19 cellular contexts compared by ENCODE assay signal in the genomic region with DNA sequence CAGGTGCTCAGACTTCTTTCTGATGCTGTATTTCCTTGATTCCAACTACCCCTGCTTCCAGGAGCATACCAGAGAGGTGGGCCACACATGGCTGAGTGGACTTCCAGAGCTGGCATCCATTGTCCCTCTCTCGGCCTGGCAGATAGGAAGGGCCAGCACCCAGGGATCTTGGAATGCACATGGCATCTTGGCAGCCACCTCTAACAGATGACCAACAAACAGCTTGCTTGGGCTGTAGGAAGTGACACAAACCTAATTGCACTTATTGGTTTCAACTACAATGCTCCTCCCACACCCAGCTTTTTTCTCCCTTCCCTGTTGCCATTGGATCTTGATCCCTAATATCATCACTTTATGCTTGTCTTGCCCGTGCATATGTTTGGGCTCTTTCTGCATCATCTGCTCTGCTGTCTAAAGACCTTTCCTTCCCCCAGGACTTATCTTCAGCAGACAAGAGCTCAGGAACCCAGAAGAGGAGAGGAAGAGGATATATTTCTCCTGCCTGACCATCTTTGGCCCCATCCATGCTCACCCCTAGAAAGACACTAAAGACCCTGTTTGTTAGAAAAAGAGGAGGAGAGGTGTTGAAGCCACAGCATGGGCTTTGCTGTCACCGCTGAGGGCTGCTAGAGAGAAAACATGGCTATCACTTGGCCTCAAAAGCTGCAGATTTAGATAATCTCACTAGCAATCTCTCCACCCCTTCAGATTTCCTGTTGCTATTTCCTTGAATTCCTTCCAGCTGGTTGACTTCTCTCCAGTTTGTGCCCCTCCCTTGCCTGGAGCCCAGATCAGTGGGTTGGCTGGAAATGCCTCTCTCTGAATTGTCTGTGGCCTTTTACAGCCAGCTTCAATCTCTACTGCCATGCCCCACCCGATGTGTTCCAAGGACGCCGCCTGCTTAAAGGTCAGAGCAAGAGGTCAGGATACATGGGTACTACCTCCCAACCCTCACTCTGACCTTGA.
"Had no signal": no experiment of that assay in that cellular context is flagged by ENCODE, and none has a peak within 500 bp of the region (broad histone marks: within the 10 kb centered on the region; RNA-seq: fewer than 3 reads in every experiment).

No MANE protein-coding gene starts in this region.

- DNase-seq: activated CD4-positive, alpha-beta T cell treated with anti-CD3 and anti-CD28 coated beads, Interleukin-2, amount 10 ng/mL, durations not matched to agents 24 days and 14 days; activated CD4-positive, CD25-positive, alpha-beta regulatory T cell; activated CD8-positive, alpha-beta memory T cell treated with anti-CD3 and anti-CD28 coated beads for 24 hours; activated naive CD4-positive, alpha-beta T cell; activated naive CD8-positive, alpha-beta T cell treated with anti-CD3 and anti-CD28 coated beads, Interleukin-2, amount 10 ng/mL, durations not matched to agents 7 days and 5 days; brain microvascular endothelial cell; dermis blood vessel endothelial cell; heart right ventricle; natural killer cell; nucleus accumbens; right cardiac atrium; small intestine; stimulated activated CD4-positive, alpha-beta T cell treated with anti-CD3 and anti-CD28 coated beads, Interleukin-4, amount 100 ng/mL, for 4 hours; stimulated activated CD8-positive, alpha-beta memory T cell treated with anti-CD3 and anti-CD28 coated beads, Interleukin-4, amount 100 ng/mL, for 48 hours; stimulated activated naive CD4-positive, alpha-beta T cell treated with Interleukin-2 at 50 U/mL for 16 hours; T-helper 1 cell had no signal

- H3K4me3 ChIP-seq: gastroesophageal sphincter, heart right ventricle, suprapubic skin had no signal

- ATAC-seq: gastroesophageal sphincter, heart right ventricle, left lobe of liver, natural killer cell had no signal
